In genomic region chr10:28250358-28250757, GRCh38 we compare ENCODE assay signal across 23 cellular contexts.
"Had no signal": no experiment of that assay in that cellular context is flagged by ENCODE, and none has a peak within 500 bp of the region (broad histone marks: within the 10 kb centered on the region; RNA-seq: fewer than 3 reads in every experiment).

No MANE protein-coding gene starts in this region.

- H3K4me1 ChIP-seq: Peyer's patch, SJSA1 had no signal

- DNase-seq: activated B cell treated with CpG ODN at 0.5 μM for 24 hours; activated CD4-positive, alpha-beta memory T cell treated with anti-CD3 and anti-CD28 coated beads, Interleukin-2, amount 10 ng/mL, durations not matched to agents 7 days and 5 days; activated CD4-positive, alpha-beta T cell treated with anti-CD3 and anti-CD28 coated beads for 1 hour; activated CD4-positive, alpha-beta T cell treated with anti-CD3 and anti-CD28 coated beads, Interleukin-2, amount 10 ng/mL, durations not matched to agents 7 days and 5 days; activated CD8-positive, alpha-beta memory T cell treated with anti-CD3 and anti-CD28 coated beads, Interleukin-2, amount 50 U/mL, for 4 hours; activated naive CD4-positive, alpha-beta T cell treated with anti-CD3 and anti-CD28 coated beads, Interleukin-2, amount 50 U/mL, for 16 hours; activated naive CD8-positive, alpha-beta T cell treated with anti-CD3 and anti-CD28 coated beads, Interleukin-2, amount 10 ng/mL, durations not matched to agents 7 days and 5 days; adrenal gland; anterior cingulate cortex; body of pancreas; KG1; NCI-H1048; NCI-H1930; NCI-H345; NCI-H510A; Peyer's patch; SHP77; T-helper 9 cell had no signal

- H3K9me3 ChIP-seq: adrenal gland, body of pancreas, Peyer's patch, SJSA1 had no signal

- H3K4me1 Mint-ChIP-seq: activated B cell treated with CpG ODN at 0.5 μM for 24 hours had no signal

- H3K4me3 ChIP-seq: adrenal gland, body of pancreas, Peyer's patch, SJSA1 had no signal

- H3K27ac Mint-ChIP-seq: activated B cell treated with CpG ODN at 0.5 μM for 24 hours; activated CD4-positive, alpha-beta memory T cell treated with anti-CD3 and anti-CD28 coated beads, Interleukin-2, amount 10 ng/mL, durations not matched to agents 7 days and 5 days; activated CD4-positive, alpha-beta T cell treated with anti-CD3 and anti-CD28 coated beads, Interleukin-2, amount 10 ng/mL, durations not matched to agents 7 days and 5 days; activated naive CD8-positive, alpha-beta T cell treated with anti-CD3 and anti-CD28 coated beads, Interleukin-2, amount 10 ng/mL, durations not matched to agents 7 days and 5 days; T-helper 1 cell treated with Interleukin-12 subunit alpha and Interleukin-12 subunit beta and Interleukin-4 antibody, amounts not matched to agents 30 μg/mL and 1 μg/mL, for 36 hours had no signal

- H3K27me3 Mint-ChIP-seq: activated CD4-positive, alpha-beta memory T cell treated with anti-CD3 and anti-CD28 coated beads, Interleukin-2, amount 10 ng/mL, durations not matched to agents 7 days and 5 days; activated CD4-positive, alpha-beta T cell treated with anti-CD3 and anti-CD28 coated beads, Interleukin-2, amount 10 ng/mL, durations not matched to agents 7 days and 5 days; activated naive CD8-positive, alpha-beta T cell treated with anti-CD3 and anti-CD28 coated beads, Interleukin-2, amount 10 ng/mL, durations not matched to agents 7 days and 5 days; central memory CD8-positive, alpha-beta T cell had no signal

- H3K4me3 Mint-ChIP-seq: activated B cell treated with CpG ODN at 0.5 μM for 24 hours; activated CD4-positive, alpha-beta memory T cell treated with anti-CD3 and anti-CD28 coated beads, Interleukin-2, amount 10 ng/mL, durations not matched to agents 7 days and 5 days; activated CD4-positive, alpha-beta T cell treated with anti-CD3 and anti-CD28 coated beads, Interleukin-2, amount 10 ng/mL, durations not matched to agents 7 days and 5 days; activated naive CD8-positive, alpha-beta T cell treated with anti-CD3 and anti-CD28 coated beads, Interleukin-2, amount 10 ng/mL, durations not matched to agents 7 days and 5 days; central memory CD8-positive, alpha-beta T cell; T-helper 1 cell treated with Interleukin-12 subunit alpha and Interleukin-12 subunit beta and Interleukin-4 antibody, amounts not matched to agents 30 μg/mL and 1 μg/mL, for 36 hours had no signal

- ATAC-seq: SK-N-SH treated with all-trans-retinoic acid at 6 μM for 48 hours had no signal

- H3K36me3 ChIP-seq: adrenal gland, Peyer's patch, SJSA1 had no signal

- H3K27ac ChIP-seq: adrenal gland, body of pancreas, Peyer's patch, RWPE1, SJSA1 had no signal

- H3K9me3 Mint-ChIP-seq: activated CD4-positive, alpha-beta memory T cell treated with anti-CD3 and anti-CD28 coated beads, Interleukin-2, amount 10 ng/mL, durations not matched to agents 7 days and 5 days; activated CD4-positive, alpha-beta T cell treated with anti-CD3 and anti-CD28 coated beads, Interleukin-2, amount 10 ng/mL, durations not matched to agents 7 days and 5 days; activated naive CD8-positive, alpha-beta T cell treated with anti-CD3 and anti-CD28 coated beads, Interleukin-2, amount 10 ng/mL, durations not matched to agents 7 days and 5 days; central memory CD8-positive, alpha-beta T cell; T-helper 1 cell treated with Interleukin-12 subunit alpha and Interleukin-12 subunit beta and Interleukin-4 antibody, amounts not matched to agents 30 μg/mL and 1 μg/mL, for 36 hours had no signal
